In the genomic region with DNA sequence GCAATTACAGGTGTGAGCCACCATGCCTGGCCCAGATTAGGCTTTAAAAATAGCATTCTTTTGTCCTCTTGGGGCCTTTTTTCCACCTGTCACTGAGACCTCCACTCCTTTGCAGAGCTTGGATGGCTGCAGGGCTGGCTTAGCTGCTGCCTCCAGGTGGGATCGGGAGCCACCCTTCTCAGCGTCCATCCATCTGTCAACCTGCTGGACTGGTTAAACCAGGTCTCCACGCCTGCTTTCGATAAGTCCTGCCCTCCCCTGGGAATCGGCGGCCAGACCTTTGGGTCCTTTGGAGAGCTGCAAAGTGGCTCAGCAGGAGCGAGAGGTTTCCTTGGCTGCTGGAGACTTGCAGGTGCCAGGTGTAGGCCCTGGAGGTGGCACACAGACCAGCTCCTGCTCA, we compare ENCODE assay signal across 13 cellular contexts. TPM values are rescaled to one million over a fixed set of nuclear protein-coding genes. Genes with fewer than 3 reads are reported as not detected.
A peak's percentile ranks its signal among the peaks of the same experiment; 100 is the strongest.
DNase-seq lines count a peak whose midpoint lies in the region; FAIRE-seq and TF ChIP-seq lines count a peak whose summit lies in the region.
"Had no signal": no experiment of that assay in that cellular context is flagged by ENCODE, and none has a peak within 500 bp of the region (broad histone marks: within the 10 kb centered on the region; RNA-seq: fewer than 3 reads in every experiment).

No MANE protein-coding gene starts in this region.

- H3K79me1 ChIP-seq in H1 (ENCODE audit: low read depth, low read length): peaks cover 2% of the 10 kb centered on the region; the same call in 1 of the 2 replicates

- DNase-seq in DMS53 treated with DMSO at 0.1 percent for 48 hours (lab: John Stamatoyannopoulos, UW; ENCODE audit: unreplicated experiment) (peak; percentile 90), NCI-H2029 treated with DMSO at 0.1 percent for 48 hours (lab: John Stamatoyannopoulos, UW) (peak; percentile 44), H1 (ENCODE audit: low read depth in 1 of 2, low spot score in 2 of 2) (no peak), progenitor cell of endocrine pancreas (ENCODE audit: low spot score, unreplicated experiment) (peak; percentile 87), esophagus muscularis mucosa (ENCODE audit: extremely low spot score) (no peak), HFFc6 (no peak), SW 1271 (lab: John Stamatoyannopoulos, UW) (no peak)
- no peak for DNase-seq in activated CD8-positive, alpha-beta memory T cell treated with anti-CD3 and anti-CD28 coated beads, Interleukin-2, amount 50 U/mL, for 48 hours
- DNase-seq: cortex of kidney, DMS 273 treated with DMSO at 0.1 percent for 48 hours, Karpas-422 had no signal

- no peak overlapping the region for H2AFZ ChIP-seq in H1 (ENCODE audit: low read length)

- peaks cover under 1% of the 10 kb centered on the region for H3K36me3 Mint-ChIP-seq in progenitor cell of endocrine pancreas (ENCODE audit: insufficient read depth)
- no peaks in the 10 kb centered on the region for H3K36me3 Mint-ChIP-seq in HFFc6 (ENCODE audit: low read depth)
- H3K36me3 Mint-ChIP-seq: natural killer cell treated with Interleukin-12 subunit alpha and Interleukin-12 subunit beta and Interleukin-15 and Interleukin-18, amount 100 ng/mL, for 72 hours had no signal

- FAIRE-seq in H1 (lab: Jason Lieb, UNC): no peak
- FAIRE-seq: RCC 7860 had no signal

- TF ChIP-seq RAD21 in H1 (IDR thresholded peaks at IDR 0.05 in 1 of 2, conservative IDR thresholded peaks at IDR 0.05 in 1 of 2; ENCODE audit: low read depth in 2 of 2, low read length in 2 of 2): peak in 1 of 2 experiments; percentile 29; a peak in 3 of 4 replicates

- H3K14ac ChIP-seq in H1 (ENCODE audit: insufficient read length): no peak overlapping the region

- H3K36me3 ChIP-seq in H1 (ENCODE audit: control insufficient read depth in 2 of 4, insufficient read depth in 4 of 4, low read length in 3 of 4): no peaks in the 10 kb centered on the region
- no peaks in the 10 kb centered on the region for H3K36me3 ChIP-seq in esophagus muscularis mucosa

- POLR2A ChIA-PET in H1 (lab: Charles Lee; ENCODE audit: partially characterized antibody): no interaction called here

- H3K4me3 ChIP-seq in H1 (ENCODE audit: extremely low read depth in 1 of 4, insufficient read depth in 2 of 4, low read depth in 3 of 4, low read length in 4 of 4) (no peak overlapping the region), esophagus muscularis mucosa (no peak overlapping the region)

- peak overlapping the region; percentile 63 for H3K4me3 Mint-ChIP-seq in progenitor cell of endocrine pancreas (ENCODE audit: low read depth)
- H3K4me3 Mint-ChIP-seq in HFFc6: no peak overlapping the region
- H3K4me3 Mint-ChIP-seq: natural killer cell treated with Interleukin-12 subunit alpha and Interleukin-12 subunit beta and Interleukin-15 and Interleukin-18, amount 100 ng/mL, for 72 hours had no signal

- H3K4me1 ChIP-seq in H1 (replicated peaks in 1 of 4; ENCODE audit: control insufficient read depth in 3 of 4, insufficient read depth in 4 of 4, low read length in 3 of 4) (peaks cover 0 to 4% (median 3%) of the 10 kb centered on the region in 4 experiments; a peak in 3 of 7 replicates), esophagus muscularis mucosa (peaks cover 24 to 55% (median 45%) of the 10 kb centered on the region in 4 donors)

- H3K27ac Mint-ChIP-seq in progenitor cell of endocrine pancreas: peak overlapping the region; percentile 98
- no peak overlapping the region for H3K27ac Mint-ChIP-seq in HFFc6
- H3K27ac Mint-ChIP-seq: natural killer cell treated with Interleukin-12 subunit alpha and Interleukin-12 subunit beta and Interleukin-15 and Interleukin-18, amount 100 ng/mL, for 72 hours had no signal

- no peak overlapping the region for H2BK120ac ChIP-seq in H1 (replicated peaks; ENCODE audit: low read depth, low read length)

- no peaks in the 10 kb centered on the region for H3K79me2 ChIP-seq in H1 (ENCODE audit: control insufficient read depth in 1 of 2, insufficient read depth in 2 of 2, low read length in 2 of 2)

- TF ChIP-seq CTCF in H1 (IDR thresholded peaks at IDR 0.05; ENCODE audit: control extremely low read depth in 1 of 3, insufficient read depth in 1 of 3, low read depth in 1 of 3, low read length in 3 of 3) (peak in 2 of 3 experiments; percentile 46; a peak in 2 of 4 replicates), progenitor cell of endocrine pancreas (IDR thresholded peaks at IDR 0.05; ENCODE audit: unreplicated experiment) (peak; percentile 62), esophagus muscularis mucosa (IDR thresholded peaks at IDR 0.05) (no peak), HFFc6 (IDR thresholded peaks at IDR 0.05) (no peak)

- no peak overlapping the region for H2BK12ac ChIP-seq in H1 (ENCODE audit: low read depth, low read length)

- H4K8ac ChIP-seq in H1 (ENCODE audit: extremely low read depth, insufficient read depth, low read length): no peak overlapping the region; the same call in 1 of the 2 replicates

- H2BK5ac ChIP-seq in H1 (ENCODE audit: low read depth, low read length): no peak overlapping the region

- H2BK15ac ChIP-seq in H1 (ENCODE audit: low read length): no peak overlapping the region

- peaks cover 2 to 4% of the 10 kb centered on the region in 2 experiments for H4K20me1 ChIP-seq in H1 (replicated peaks in 1 of 2; ENCODE audit: control insufficient read depth in 1 of 2, insufficient read depth in 2 of 2, low read length in 2 of 2)

- no peak overlapping the region for H2AK5ac ChIP-seq in H1 (ENCODE audit: low read depth, low read length)

- no peaks in the 10 kb centered on the region for H3K23me2 ChIP-seq in H1 (ENCODE audit: low read depth, low read length)

- H2BK20ac ChIP-seq in H1 (ENCODE audit: low read length): no peak overlapping the region

- no peak overlapping the region for H3K27ac ChIP-seq in H1 (ENCODE audit: low read depth, low read length)
- H3K27ac ChIP-seq in esophagus muscularis mucosa (replicated peaks in 1 of 4): peak overlapping the region in 1 of 4 donors; percentile 3

- no peak overlapping the region for H3K18ac ChIP-seq in H1 (ENCODE audit: extremely low read depth, low read length)

- H3K9me3 Mint-ChIP-seq in progenitor cell of endocrine pancreas (ENCODE audit: low read depth) (no peaks in the 10 kb centered on the region), HFFc6 (no peaks in the 10 kb centered on the region)
- H3K9me3 Mint-ChIP-seq: natural killer cell treated with Interleukin-12 subunit alpha and Interleukin-12 subunit beta and Interleukin-15 and Interleukin-18, amount 100 ng/mL, for 72 hours had no signal

- H4K5ac ChIP-seq in H1 (ENCODE audit: insufficient read length, low read depth, low read length): no peak overlapping the region

- no peaks in the 10 kb centered on the region for H3K27me3 ChIP-seq in H1 (replicated peaks in 1 of 4; ENCODE audit: control insufficient read depth in 3 of 4, extremely low read depth in 1 of 4, insufficient read depth in 3 of 4, low read length in 3 of 4)
- no peaks in the 10 kb centered on the region for H3K27me3 ChIP-seq in esophagus muscularis mucosa

- no peak overlapping the region for H4K91ac ChIP-seq in H1 (replicated peaks; ENCODE audit: insufficient read length, low read length)

- H3K4me2 ChIP-seq in H1 (ENCODE audit: insufficient read depth in 1 of 2, low read depth in 2 of 2, low read length in 2 of 2): no peak overlapping the region; a peak in 1 of 4 replicates

- H3K4ac ChIP-seq in H1 (replicated peaks; ENCODE audit: insufficient read length, low read depth, low read length): no peak overlapping the region

- no peak for TF ChIP-seq EP300 in H1 (IDR thresholded peaks at IDR 0.05; ENCODE audit: borderline replicate concordance in 1 of 2, low read depth in 2 of 2, low read length in 2 of 2)
- no peak for TF ChIP-seq EP300 in esophagus muscularis mucosa (IDR thresholded peaks at IDR 0.05)

- intact Hi-C loops in esophagus muscularis mucosa (cut with DNase I): no loop called here

- no peak overlapping the region for H3K56ac ChIP-seq in H1 (replicated peaks; ENCODE audit: insufficient read length, low read depth, low read length)

- 70% methylated on average over 7 of the region's 7 CpGs; no CpG with 5 or more reads in 1 of the 2 experiments for WGBS in H1 (ENCODE audit: extremely low coverage in 1 of 2, insufficient coverage in 1 of 2, insufficient read length in 1 of 2, insufficient replicate concordance in 2 of 2, low coverage in 1 of 2, low lambda C conversion rate in 2 of 2, missing lambda C conversion rate in 1 of 2), 2 experiments
- WGBS in esophagus muscularis mucosa: 97% methylated on average over 7 of the region's 7 CpGs

- no peak overlapping the region for H3K23ac ChIP-seq in H1 (ENCODE audit: insufficient read length)

- H3K4me1 Mint-ChIP-seq in progenitor cell of endocrine pancreas (ENCODE audit: low read depth): peaks cover 20% of the 10 kb centered on the region
- H3K4me1 Mint-ChIP-seq in HFFc6 (ENCODE audit: low read depth): peaks cover 15% of the 10 kb centered on the region

- H3K9me3 ChIP-seq in H1 (ENCODE audit: insufficient read depth in 2 of 2, low read depth in 1 of 2, low read length in 1 of 2): no peaks in the 10 kb centered on the region
- H3K9me3 ChIP-seq in esophagus muscularis mucosa: no peaks in the 10 kb centered on the region

- no peaks in the 10 kb centered on the region for H3K27me3 Mint-ChIP-seq in progenitor cell of endocrine pancreas
- H3K27me3 Mint-ChIP-seq in HFFc6 (ENCODE audit: insufficient read depth): peaks cover 8% of the 10 kb centered on the region
- H3K27me3 Mint-ChIP-seq: natural killer cell treated with Interleukin-12 subunit alpha and Interleukin-12 subunit beta and Interleukin-15 and Interleukin-18, amount 100 ng/mL, for 72 hours had no signal

- CTCF ChIA-PET in H1 (lab: Charles Lee; ENCODE audit: partially characterized antibody): interaction anchor here (0.7 to 1.8 kb wide), 4 partner anchors 8 to 33 kb away, joined by 3 to 9 read pairs (median 4); no protein-coding TSS in a partner anchor

- no peak overlapping the region for H3K9ac ChIP-seq in H1 (replicated peaks in 1 of 4; ENCODE audit: extremely low read depth in 1 of 4, low read depth in 3 of 4, low read length in 3 of 4)

- TF ChIP-seq POLR2A in H1 (IDR thresholded peaks at IDR 0.05; ENCODE audit: control extremely low read depth in 1 of 2, low read depth in 2 of 2, low read length in 2 of 2) (no peak), esophagus muscularis mucosa (IDR thresholded peaks at IDR 0.05; ENCODE audit: low read depth) (no peak)

RNA-seq across cellular contexts. Expression of a gene that starts 23.4 kb away (rescaled TPM):
- 20.5 and 25.6 TPM in 2 replicates for total RNA-seq in H1 (2021; fragmentation: NEBNext Ultra II Directional; extraction: Animal tissue kit (Norgen Biotek cat#: 25700))
- polyA plus RNA-seq in H1 (2011; rRNA removed): 7.9 and 8.6 TPM in 2 replicates
- polyA plus RNA-seq in H1 (2011; cell fraction: cytosol; rRNA removed): 9.2 TPM
- polyA plus RNA-seq in H1 (2011; cell fraction: nucleus; rRNA removed): 18.3 TPM
- 14.3 to 23.8 TPM (median 16.0 TPM) in 4 replicates for polyA plus RNA-seq in H1 (2012, experiment 1 of 2)
- polyA plus RNA-seq in H1 (2012, experiment 2 of 2): 5.4 TPM
- polyA plus RNA-seq in H1 (2013, experiment 1 of 2): 10.3 TPM
- 9.8 TPM for polyA plus RNA-seq in H1 (2013, experiment 2 of 2)
- 12.8 and 15.9 TPM in 2 replicates for polyA minus RNA-seq in H1 (2011; rRNA and poly(A)+ RNA removed)
- polyA minus RNA-seq in H1 (2011; cell fraction: cytosol; rRNA and poly(A)+ RNA removed): 8.7 TPM
- 8.7 TPM for polyA minus RNA-seq in H1 (2011; cell fraction: nucleus; rRNA and poly(A)+ RNA removed)
- total RNA-seq in progenitor cell of endocrine pancreas (68.8 and 74.5 TPM in 2 replicates), esophagus muscularis mucosa (100 to 1,000 TPM in 1 of 4 donors, 10 to 100 TPM in 3; 20.0 to 126 (median 63.8) TPM)
- 10 to 100 TPM in 3 of 6 experiments, 1 to 10 TPM in 3; 6.8 to 16.3 (median 9.5) TPM for total RNA-seq in HFFc6 (2021; fragmentation: NEBNext Ultra II Directional; extraction: Animal tissue kit (Norgen Biotek cat#: 25700))

RNA-seq across cellular contexts. Expression of a gene that starts 59.4 kb away (rescaled TPM):
- total RNA-seq in H1 (2021; fragmentation: NEBNext Ultra II Directional; extraction: Animal tissue kit (Norgen Biotek cat#: 25700)): 12.2 and 12.4 TPM in 2 replicates
- 9.0 and 16.4 TPM in 2 replicates for polyA plus RNA-seq in H1 (2011; rRNA removed)
- polyA plus RNA-seq in H1 (2011; cell fraction: cytosol; rRNA removed): 9.1 TPM
- polyA plus RNA-seq in H1 (2011; cell fraction: nucleus; rRNA removed): 36.2 TPM
- 8.8 to 12.1 TPM (median 10.3 TPM) in 4 replicates for polyA plus RNA-seq in H1 (2012, experiment 1 of 2)
- polyA plus RNA-seq in H1 (2012, experiment 2 of 2): 7.3 TPM
- 10.4 TPM for polyA plus RNA-seq in H1 (2013, experiment 1 of 2)
- 9.5 TPM for polyA plus RNA-seq in H1 (2013, experiment 2 of 2)
- 22.5 and 24.2 TPM in 2 replicates for polyA minus RNA-seq in H1 (2011; rRNA and poly(A)+ RNA removed)
- 13.4 TPM for polyA minus RNA-seq in H1 (2011; cell fraction: cytosol; rRNA and poly(A)+ RNA removed)
- 38.4 TPM for polyA minus RNA-seq in H1 (2011; cell fraction: nucleus; rRNA and poly(A)+ RNA removed)
- 20.9 and 21.0 TPM in 2 replicates for total RNA-seq in progenitor cell of endocrine pancreas
- 1 to 10 TPM; 2.5 to 2.7 (median 2.6) TPM for total RNA-seq in esophagus muscularis mucosa
- total RNA-seq in HFFc6 (2021; fragmentation: NEBNext Ultra II Directional; extraction: Animal tissue kit (Norgen Biotek cat#: 25700)): 1 to 10 TPM; 4.7 to 8.2 (median 6.5) TPM

Comparison
In these comparisons a context has a peak if more than half of its experiments do, and no peak if none do; other contexts are left out.
1. DNase-seq: peak in DMS53 treated with DMSO at 0.1 percent for 48 hours (single experiment), NCI-H2029 treated with DMSO at 0.1 percent for 48 hours (single experiment) and progenitor cell of endocrine pancreas (single experiment); none in H1 (0 of 2), esophagus muscularis mucosa (single experiment), activated CD8-positive, alpha-beta memory T cell treated with anti-CD3 and anti-CD28 coated beads, Interleukin-2, amount 50 U/mL, for 48 hours (single experiment), HFFc6 (single experiment) and SW 1271 (0 of 2).
2. CTCF ChIP-seq: peak in H1 (2 of 3) and progenitor cell of endocrine pancreas (single experiment); none in esophagus muscularis mucosa (0 of 3) and HFFc6 (single experiment).